In the genomic region with DNA sequence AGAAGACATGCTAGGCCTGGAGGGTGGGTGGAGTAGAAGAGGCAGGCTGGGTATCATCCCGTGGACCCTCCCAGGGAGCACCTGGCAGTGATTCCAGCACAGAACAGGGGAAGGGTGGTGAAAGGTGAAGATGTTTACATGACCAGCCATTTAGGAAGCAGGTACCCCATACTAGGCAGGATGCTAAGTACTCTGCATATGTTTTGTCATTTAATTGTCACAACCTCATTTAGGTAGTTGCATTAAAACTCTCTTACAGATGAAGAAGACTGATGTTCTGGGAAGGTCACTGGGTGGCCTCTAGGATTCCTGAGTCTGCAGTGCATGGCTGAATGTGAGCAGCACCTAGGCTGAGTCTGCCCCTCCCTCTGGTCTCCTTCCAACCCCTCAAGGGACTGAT, we compare ENCODE assay signal across 11 cellular contexts. TPM values are rescaled to one million over a fixed set of nuclear protein-coding genes. Genes with fewer than 3 reads are reported as not detected.
DNase-seq lines count a peak whose midpoint lies in the region; ATAC-seq, FAIRE-seq and TF ChIP-seq lines count a peak whose summit lies in the region.
"Had no signal": no experiment of that assay in that cellular context is flagged by ENCODE, and none has a peak within 500 bp of the region (broad histone marks: within the 10 kb centered on the region; RNA-seq: fewer than 3 reads in every experiment).

No MANE protein-coding gene starts in this region.

- peaks cover 8% of the 10 kb centered on the region for H3K36me3 Mint-ChIP-seq in T-cell

- H3K27me3 ChIP-seq in esophagus muscularis mucosa (no peaks in the 10 kb centered on the region), psoas muscle (ENCODE audit: insufficient read depth in 3 of 3, low read length in 2 of 3) (no peaks in the 10 kb centered on the region)

- TF ChIP-seq POLR2A in GM12891 (IDR thresholded peaks at IDR 0.05; ENCODE audit: low read depth, low read length): no peak
- no peak for TF ChIP-seq POLR2A in esophagus muscularis mucosa (IDR thresholded peaks at IDR 0.05; ENCODE audit: low read depth)

- WGBS in esophagus muscularis mucosa: 86% methylated on average over 1 of the region's 1 CpG
- WGBS in psoas muscle, 3 donors: 84 to 100% (median 88%) methylated on average over 1 of the region's 1 CpG

- POLR2A ChIA-PET in T-cell (lab: Charles Lee): no interaction called here

- FAIRE-seq in GM12891 (lab: Jason Lieb, UNC): peak; percentile 38
- FAIRE-seq: HTR-8/SVneo had no signal

- H3K27me3 Mint-ChIP-seq in T-cell: no peaks in the 10 kb centered on the region

- H3K36me3 ChIP-seq in esophagus muscularis mucosa (peaks cover 0 to 11% (median 2%) of the 10 kb centered on the region in 4 donors), psoas muscle (ENCODE audit: insufficient read depth in 1 of 2, low read depth in 1 of 2) (no peaks in the 10 kb centered on the region)

- TF ChIP-seq CTCF in esophagus muscularis mucosa (IDR thresholded peaks at IDR 0.05): no peak
- no peak for TF ChIP-seq CTCF in psoas muscle (IDR thresholded peaks at IDR 0.05)

- peak overlapping the region; percentile 14 to 85 (median 62) for H3K4me3 Mint-ChIP-seq in T-cell

- DNase-seq in GM12891 (ENCODE audit: insufficient read length, low spot score) (no peak), T-cell (no peak), esophagus muscularis mucosa (ENCODE audit: extremely low spot score) (no peak), psoas muscle (no peak), RKO (ENCODE audit: low spot score) (no peak), COLO829 (ENCODE audit: low spot score) (no peak)
- DNase-seq: DMS79, NCI-H187 treated with DMSO at 0.1 percent for 48 hours, PC-9 had no signal

- ATAC-seq in T-cell (replicated peaks in 1 of 4) (no peak), psoas muscle (no peak), HG03135 (IDR thresholded peaks at IDR 0.05; ENCODE audit: unreplicated experiment) (no peak)

- intact Hi-C loops in esophagus muscularis mucosa (cut with DNase I) (no loop called here), psoas muscle (cut with DNase I) (no loop called here)

- H3K27ac ChIP-seq in esophagus muscularis mucosa (replicated peaks in 1 of 4): peak overlapping the region; percentile 74 to 99 (median 82)
- peak overlapping the region; percentile 2 for H3K27ac ChIP-seq in psoas muscle
- H3K27ac ChIP-seq: PC-9 had no signal

- no peak for TF ChIP-seq EP300 in esophagus muscularis mucosa (IDR thresholded peaks at IDR 0.05)

- H3K4me1 ChIP-seq in esophagus muscularis mucosa (peaks cover 100% of the 10 kb centered on the region in 4 donors), psoas muscle (peaks cover 90% of the 10 kb centered on the region)

- peak overlapping the region; percentile 97 to 98 for H3K27ac Mint-ChIP-seq in T-cell

- peaks cover 98 to 100% (median 100%) of the 10 kb centered on the region in 3 donors for H3K4me1 Mint-ChIP-seq in T-cell

- CTCF ChIA-PET in T-cell (lab: Charles Lee): interaction anchor here (1.4 to 2.7 kb wide), 6 partner anchors 15 to 29 kb away, joined by 4 to 20 read pairs (median 9); a partner anchor contains a TSS

- no peak overlapping the region for H3K4me3 ChIP-seq in esophagus muscularis mucosa
- H3K4me3 ChIP-seq in psoas muscle: no peak overlapping the region
- H3K4me3 ChIP-seq: PC-9 had no signal

- no peaks in the 10 kb centered on the region for H3K9me3 Mint-ChIP-seq in T-cell

- no peaks in the 10 kb centered on the region for H3K9me3 ChIP-seq in esophagus muscularis mucosa
- H3K9me3 ChIP-seq in psoas muscle: no peaks in the 10 kb centered on the region

TF ChIP-seq in GM12891, 5 proteins besides CTCF, POLR2A, EP300 and RAD21:
- no peak for TF ChIP-seq POU2F2 (IDR thresholded peaks at IDR 0.05; ENCODE audit: low read depth, low read length)
- no peak for TF ChIP-seq POLR2AphosphoS5 (IDR thresholded peaks at IDR 0.05; ENCODE audit: low read depth, low read length)

RNA-seq across cellular contexts. Expression of a gene that starts 15.2 kb away (rescaled TPM):
- polyA plus RNA-seq in GM12891 (2012; ENCODE audit: low read depth, missing spikeins): 4.0 TPM
- total RNA-seq in T-cell: 10 to 100 TPM; 16.9 to 98.5 (median 25.0) TPM
- 10 to 100 TPM; 18.7 to 56.0 (median 39.9) TPM for total RNA-seq in esophagus muscularis mucosa
- 10 to 100 TPM in 1 of 4 donors, 1 to 10 TPM in 3; 7.2 to 25.6 (median 8.6) TPM for total RNA-seq in psoas muscle
- 100 to 1,000 TPM in 1 of 3 donors, 10 to 100 TPM in 1, 1 to 10 TPM in 1; 6.2 to 118 (median 12.3) TPM for polyA plus RNA-seq in psoas muscle

RNA-seq across cellular contexts. Expression of a gene that starts 30.5 kb away (rescaled TPM):
- 0.27 TPM for polyA plus RNA-seq in GM12891 (2012; ENCODE audit: low read depth, missing spikeins)
- not detected for total RNA-seq in T-cell
- total RNA-seq in esophagus muscularis mucosa: 1 to 10 TPM in 2 of 4 donors, under 1 TPM in 2; 0.71 to 1.6 (median 1.0) TPM
- under 1 TPM; 0.21 to 0.74 (median 0.56) TPM for total RNA-seq in psoas muscle
- 1 to 10 TPM in 1 of 3 donors, under 1 TPM in 2; 0.04 to 1.4 (median 0.07) TPM for polyA plus RNA-seq in psoas muscle

RNA-seq across cellular contexts. Expression of a gene that starts 54.1 kb away (rescaled TPM):
- polyA plus RNA-seq in GM12891 (2012; ENCODE audit: low read depth, missing spikeins): 0.73 TPM
- 1 to 10 TPM in 4 of 5 donors, under 1 TPM in 1; 0.60 to 2.4 (median 1.9) TPM for total RNA-seq in T-cell
- under 1 TPM; 0.42 to 0.99 (median 0.63) TPM for total RNA-seq in esophagus muscularis mucosa
- total RNA-seq in psoas muscle: 1 to 10 TPM; 1.2 to 3.3 (median 2.0) TPM
- 1 to 10 TPM in 2 of 3 donors, under 1 TPM in 1; 0.23 to 4.6 (median 1.1) TPM for polyA plus RNA-seq in psoas muscle
